ENCODE assay signal across 9 cellular contexts in genomic region chr4:167234388-167234881, GRCh38. TPM values are rescaled to one million over a fixed set of nuclear protein-coding genes. Genes with fewer than 3 reads are reported as not detected.
DNase-seq lines count a peak whose midpoint lies in the region; ATAC-seq and TF ChIP-seq lines count a peak whose summit lies in the region.
"Had no signal": no experiment of that assay in that cellular context is flagged by ENCODE, and none has a peak within 500 bp of the region (broad histone marks: within the 10 kb centered on the region; RNA-seq: fewer than 3 reads in every experiment).

SPOCK3 (minus strand) TSS chr4:167234494.

- peak within 1 kb of the TSS; percentile 97 for H3K27ac ChIP-seq in substantia nigra (ENCODE audit: low read depth, low read length, poor library complexity, severe bottlenecking)

- no peak for TF ChIP-seq POLR2A in lower leg skin (IDR thresholded peaks at IDR 0.05)

- ATAC-seq in HG02623 (IDR thresholded peaks at IDR 0.05; ENCODE audit: unreplicated experiment) (peak; percentile 19), HG02870 (IDR thresholded peaks at IDR 0.05; ENCODE audit: unreplicated experiment) (no peak)

- WGBS in lower leg skin, 2 donors = 0 to 1% methylated on average over 29 of the region's 29 CpGs

- intact Hi-C loops in lower leg skin (cut with DNase I; ENCODE audit: low total_unique reads) = no loop called here

- peak within 1 kb of the TSS; percentile 14 for H3K4me3 ChIP-seq in lower leg skin (ENCODE audit: low read depth, poor library complexity, severe bottlenecking)

- no peak for TF ChIP-seq CTCF in lower leg skin (IDR thresholded peaks at IDR 0.05)

- DNase-seq in EL = peak; percentile 11
- peak; percentile 57 for DNase-seq in OCI-M1 (lab: John Stamatoyannopoulos, UW)
- peak; percentile 78 for DNase-seq in ecto neural progenitor cell (ENCODE audit: low spot score)
- DNase-seq in lower leg skin (ENCODE audit: low spot score in 2 of 2) = no peak
- DNase-seq in substantia nigra (lab: John Stamatoyannopoulos, UW) = peak in 47 of 49 donors; percentile 21 to 89 (median 67)
- no peak for DNase-seq in NCI-H187 (lab: John Stamatoyannopoulos, UW)

RNA-seq across cellular contexts. Expression of gene SPOCK3, which starts in this region (rescaled TPM):
- not detected for total RNA-seq in lower leg skin
- total RNA-seq: subcutaneous adipose tissue had no signal

Comparison
In these comparisons a context has a peak if more than half of its experiments do, and no peak if none do; other contexts are left out.
1. DNase-seq: peak in EL (single experiment), OCI-M1 (single experiment), ecto neural progenitor cell (single experiment) and substantia nigra (47 of 49); none in lower leg skin (0 of 2) and NCI-H187 (0 of 2).